Comparison of ENCODE assay signal across 20 cellular contexts in the genomic region with DNA sequence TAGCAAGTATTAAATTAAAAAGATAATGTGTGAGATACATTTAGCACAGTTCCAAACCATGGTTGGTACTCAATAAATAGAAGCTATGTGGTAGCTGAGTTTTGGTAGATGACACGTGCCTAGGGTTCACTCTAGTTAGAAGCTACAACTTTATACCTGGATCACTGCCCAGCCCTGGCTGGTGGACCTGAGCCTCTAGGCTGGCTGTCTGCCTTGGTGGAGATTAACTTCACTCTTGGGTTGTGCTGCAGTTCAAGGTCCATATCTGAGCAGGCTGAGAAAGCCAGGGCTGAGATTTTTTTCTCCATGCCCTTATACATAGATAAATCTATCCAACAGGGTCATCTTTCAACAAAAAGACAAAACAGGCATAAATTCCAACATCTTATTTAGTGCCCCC.
"Had no signal": no experiment of that assay in that cellular context is flagged by ENCODE, and none has a peak within 500 bp of the region (broad histone marks: within the 10 kb centered on the region; RNA-seq: fewer than 3 reads in every experiment).

No MANE protein-coding gene starts in this region.

- ATAC-seq: activated CD8-positive, alpha-beta memory T cell treated with anti-CD3 and anti-CD28 coated beads, Interleukin-2, amount 10 ng/mL, durations not matched to agents 7 days and 5 days; activated CD8-positive, alpha-beta T cell treated with anti-CD3 and anti-CD28 coated beads for 36 hours; foreskin keratinocyte; left colon; naive thymus-derived CD8-positive, alpha-beta T cell; stimulated activated effector memory CD8-positive, alpha-beta T cell treated with anti-CD3 and anti-CD28 coated beads, Interleukin-12 subunit alpha, Interleukin-12 subunit beta, amount 100 ng/mL, for 72 hours; T-cell had no signal

- H3K4me1 ChIP-seq: foreskin keratinocyte, vagina had no signal

- FAIRE-seq: endometrium had no signal

- H3K4me3 ChIP-seq: vagina had no signal

- H3K9me3 ChIP-seq: vagina had no signal

- H3K27ac ChIP-seq: foreskin keratinocyte, vagina, WERI-Rb-1 had no signal

- H3K36me3 ChIP-seq: vagina, WERI-Rb-1 had no signal

- DNase-seq: activated CD4-positive, alpha-beta T cell treated with anti-CD3 and anti-CD28 coated beads, Interleukin-2, amount 10 ng/mL, durations not matched to agents 7 days and 5 days; activated CD4-positive, CD25-positive, alpha-beta regulatory T cell treated with anti-CD3 and anti-CD28 coated beads, Interleukin-2, amount 50 U/mL, for 72 hours; activated CD8-positive, alpha-beta memory T cell treated with anti-CD3 and anti-CD28 coated beads, Interleukin-2, amount 10 ng/mL, durations not matched to agents 7 days and 5 days; activated CD8-positive, alpha-beta T cell treated with anti-CD3 and anti-CD28 coated beads for 36 hours; activated effector memory CD4-positive, alpha-beta T cell treated with anti-CD3 and anti-CD28 coated beads, Interleukin-2, amount 50 U/mL, for 16 hours; activated naive CD4-positive, alpha-beta T cell treated with anti-CD3 and anti-CD28 coated beads, Interleukin-2, amount 10 ng/mL, durations not matched to agents 7 days and 5 days; activated T-cell treated with anti-CD3 and anti-CD28 coated beads for 4 hours; amygdala; caudate nucleus; effector CD4-positive, alpha-beta T cell; foreskin keratinocyte; left colon; naive thymus-derived CD8-positive, alpha-beta T cell; retina; stimulated activated CD4-positive, alpha-beta T cell treated with anti-CD3 and anti-CD28 coated beads, Interleukin-2, amount 100 ng/mL, for 24 hours; T-cell; WERI-Rb-1 had no signal

- H3K27me3 ChIP-seq: vagina had no signal
